ENCODE assay signal across 1 cellular context in genomic region chr10:133180915-133181639, GRCh38.
TF ChIP-seq lines count a peak whose summit lies in the region.

No MANE protein-coding gene starts in this region.

TF ChIP-seq in WTC11, 78 proteins besides CTCF, POLR2A, EP300 and RAD21 (continued from another document):
- TF ChIP-seq, protein P1, sequence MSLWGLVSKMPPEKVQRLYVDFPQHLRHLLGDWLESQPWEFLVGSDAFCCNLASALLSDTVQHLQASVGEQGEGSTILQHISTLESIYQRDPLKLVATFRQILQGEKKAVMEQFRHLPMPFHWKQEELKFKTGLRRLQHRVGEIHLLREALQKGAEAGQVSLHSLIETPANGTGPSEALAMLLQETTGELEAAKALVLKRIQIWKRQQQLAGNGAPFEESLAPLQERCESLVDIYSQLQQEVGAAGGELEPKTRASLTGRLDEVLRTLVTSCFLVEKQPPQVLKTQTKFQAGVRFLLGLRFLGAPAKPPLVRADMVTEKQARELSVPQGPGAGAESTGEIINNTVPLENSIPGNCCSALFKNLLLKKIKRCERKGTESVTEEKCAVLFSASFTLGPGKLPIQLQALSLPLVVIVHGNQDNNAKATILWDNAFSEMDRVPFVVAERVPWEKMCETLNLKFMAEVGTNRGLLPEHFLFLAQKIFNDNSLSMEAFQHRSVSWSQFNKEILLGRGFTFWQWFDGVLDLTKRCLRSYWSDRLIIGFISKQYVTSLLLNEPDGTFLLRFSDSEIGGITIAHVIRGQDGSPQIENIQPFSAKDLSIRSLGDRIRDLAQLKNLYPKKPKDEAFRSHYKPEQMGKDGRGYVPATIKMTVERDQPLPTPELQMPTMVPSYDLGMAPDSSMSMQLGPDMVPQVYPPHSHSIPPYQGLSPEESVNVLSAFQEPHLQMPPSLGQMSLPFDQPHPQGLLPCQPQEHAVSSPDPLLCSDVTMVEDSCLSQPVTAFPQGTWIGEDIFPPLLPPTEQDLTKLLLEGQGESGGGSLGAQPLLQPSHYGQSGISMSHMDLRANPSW (CRISPR knock-in tag; conservative IDR thresholded peaks at IDR 0.05; ENCODE audit: low read depth): no peak
- TF ChIP-seq, protein P2, sequence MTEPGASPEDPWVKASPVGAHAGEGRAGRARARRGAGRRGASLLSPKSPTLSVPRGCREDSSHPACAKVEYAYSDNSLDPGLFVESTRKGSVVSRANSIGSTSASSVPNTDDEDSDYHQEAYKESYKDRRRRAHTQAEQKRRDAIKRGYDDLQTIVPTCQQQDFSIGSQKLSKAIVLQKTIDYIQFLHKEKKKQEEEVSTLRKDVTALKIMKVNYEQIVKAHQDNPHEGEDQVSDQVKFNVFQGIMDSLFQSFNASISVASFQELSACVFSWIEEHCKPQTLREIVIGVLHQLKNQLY (CRISPR knock-in tag; IDR thresholded peaks at IDR 0.05): no peak
